ENCODE assay signal across 13 cellular contexts in genomic region chr6:87909849-87910248, GRCh38.
A peak's percentile ranks its signal among the peaks of the same experiment; 100 is the strongest.
DNase-seq lines count a peak whose midpoint lies in the region; ATAC-seq and TF ChIP-seq lines count a peak whose summit lies in the region.
"Had no signal": no experiment of that assay in that cellular context is flagged by ENCODE, and none has a peak within 500 bp of the region (broad histone marks: within the 10 kb centered on the region; RNA-seq: fewer than 3 reads in every experiment).

No MANE protein-coding gene starts in this region.

- no peaks in the 10 kb centered on the region for H4K20me1 ChIP-seq in BLaER1

- H3K9me3 Mint-ChIP-seq in natural killer cell treated with Interleukin-12 subunit alpha and Interleukin-12 subunit beta and Interleukin-15 and Interleukin-18, amount 100 ng/mL, for 72 hours, result no peaks in the 10 kb centered on the region

- peaks cover 14% of the 10 kb centered on the region for H3K36me3 Mint-ChIP-seq in natural killer cell treated with Interleukin-12 subunit alpha and Interleukin-12 subunit beta and Interleukin-15 and Interleukin-18, amount 100 ng/mL, for 72 hours

- no peak overlapping the region for H3K4me3 ChIP-seq in BLaER1
- H3K4me3 ChIP-seq in astrocyte of the spinal cord (ENCODE audit: low read depth, low read length), result no peak overlapping the region
- H3K4me3 ChIP-seq: mucosa of descending colon had no signal

- peak overlapping the region; percentile 30 for H3K4me3 Mint-ChIP-seq in natural killer cell treated with Interleukin-12 subunit alpha and Interleukin-12 subunit beta and Interleukin-15 and Interleukin-18, amount 100 ng/mL, for 72 hours

- H3K9ac ChIP-seq in BLaER1, result no peak overlapping the region

- no peak overlapping the region for H3K27ac ChIP-seq in BLaER1

- DNase-seq in HK-2 (ENCODE audit: unreplicated experiment) (peak; percentile 85), astrocyte of the spinal cord (ENCODE audit: low read depth, low spot score) (peak; percentile 93), globus pallidus (ENCODE audit: low spot score) (no peak), D341Med (ENCODE audit: low spot score) (no peak), NOMO-1 treated with dmso at 0.1 percent for 144 hours (lab: John Stamatoyannopoulos, UW; ENCODE audit: unreplicated experiment) (no peak)
- no peak for DNase-seq in natural killer cell treated with Interleukin-12 subunit alpha and Interleukin-12 subunit beta and Interleukin-15 and Interleukin-18, amount 100 ng/mL, for 72 hours (ENCODE audit: low spot score)
- DNase-seq in stimulated activated naive CD4-positive, alpha-beta T cell treated with Interleukin-2 at 50 U/mL for 16 hours (lab: John Stamatoyannopoulos, UW), result no peak
- DNase-seq: activated naive CD4-positive, alpha-beta T cell treated with anti-CD3 and anti-CD28 coated beads, Interleukin-2, amount 50 U/mL, for 16 hours; DND-41; mucosa of descending colon; NCI-H524 had no signal

- no peaks in the 10 kb centered on the region for H3K36me3 ChIP-seq in BLaER1

- peak overlapping the region in 1 of 2 donors; percentile 35 for H3K27ac Mint-ChIP-seq in natural killer cell treated with Interleukin-12 subunit alpha and Interleukin-12 subunit beta and Interleukin-15 and Interleukin-18, amount 100 ng/mL, for 72 hours

- peak; percentile 63 to 73 for ATAC-seq in natural killer cell treated with Interleukin-12 subunit alpha and Interleukin-12 subunit beta and Interleukin-15 and Interleukin-18, amount 100 ng/mL, for 72 hours
- ATAC-seq: HepG2, mucosa of descending colon had no signal

- no peaks in the 10 kb centered on the region for H3K9me3 ChIP-seq in BLaER1
- H3K9me3 ChIP-seq: mucosa of descending colon had no signal

- H3K4me1 Mint-ChIP-seq in natural killer cell treated with Interleukin-12 subunit alpha and Interleukin-12 subunit beta and Interleukin-15 and Interleukin-18, amount 100 ng/mL, for 72 hours (ENCODE audit: low read depth in 2 of 2), result peaks cover 27 to 48% of the 10 kb centered on the region in 2 donors

- peaks cover 55 to 56% of the 10 kb centered on the region in 2 donors for H3K27me3 Mint-ChIP-seq in natural killer cell treated with Interleukin-12 subunit alpha and Interleukin-12 subunit beta and Interleukin-15 and Interleukin-18, amount 100 ng/mL, for 72 hours

- H3K27me3 ChIP-seq in BLaER1, result no peaks in the 10 kb centered on the region

- peaks cover 40% of the 10 kb centered on the region for H3K4me1 ChIP-seq in BLaER1

- H3K4me2 ChIP-seq in BLaER1, result 0 out of 2 replicates have a peak overlapping the region, but pooled peaks have one; percentile 54

- in situ Hi-C loops in astrocyte of the spinal cord (cut with HindIII; ENCODE audit: low sequenced_read_pairs), result no loop called here

- no peak for TF ChIP-seq CTCF in astrocyte of the spinal cord (IDR thresholded peaks at IDR 0.05; ENCODE audit: low read depth, low read length)

Comparison
In these comparisons a context has a peak if more than half of its experiments do, and no peak if none do; other contexts are left out.
1. DNase-seq: peak in HK-2 (single experiment) and astrocyte of the spinal cord (single experiment); none in natural killer cell treated with Interleukin-12 subunit alpha and Interleukin-12 subunit beta and Interleukin-15 and Interleukin-18, amount 100 ng/mL, for 72 hours (single experiment), stimulated activated naive CD4-positive, alpha-beta T cell treated with Interleukin-2 at 50 U/mL for 16 hours (single experiment), globus pallidus (single experiment), D341Med (single experiment) and NOMO-1 treated with dmso at 0.1 percent for 144 hours (single experiment).